Comparison of ENCODE assay signal across 14 cellular contexts in genomic region chr13:29964181-29964845, GRCh38.
"Had no signal": no experiment of that assay in that cellular context is flagged by ENCODE, and none has a peak within 500 bp of the region (broad histone marks: within the 10 kb centered on the region; RNA-seq: fewer than 3 reads in every experiment).

No MANE protein-coding gene starts in this region.

- H3K9me3 ChIP-seq: thyroid gland had no signal

- H3K27me3 ChIP-seq: ascending aorta, breast epithelium, thyroid gland had no signal

- DNase-seq: activated CD4-positive, alpha-beta T cell treated with anti-CD3 and anti-CD28 coated beads, Interleukin-2, amount 50 U/mL, for 4 hours; activated naive CD4-positive, alpha-beta T cell treated with Interleukin-2 at 50 U/mL for 16 hours; activated T-cell treated with anti-CD3 and anti-CD28 coated beads for 4 hours; dermis blood vessel endothelial cell; heart left ventricle; immature natural killer cell; occipital lobe; thyroid gland had no signal

- H3K4me1 ChIP-seq: ascending aorta, breast epithelium, heart left ventricle, thyroid gland had no signal

- H3K4me3 Mint-ChIP-seq: activated T-helper 17 cell treated with anti-CD3 and anti-CD28 coated beads, Interleukin-2, amount 50 U/mL, for 72 hours; immature natural killer cell; natural killer cell treated with Interleukin-12 subunit alpha and Interleukin-12 subunit beta and Interleukin-15 and Interleukin-18, amount 100 ng/mL, for 72 hours; stimulated activated memory B cell treated with anti-CD40 and anti-IgM and Interleukin-4, amounts not matched to agents 10 μg/mL and 1 μg/mL and 100 μg/mL, for 72 hours had no signal

- H3K9me3 Mint-ChIP-seq: activated T-helper 17 cell treated with anti-CD3 and anti-CD28 coated beads, Interleukin-2, amount 50 U/mL, for 72 hours; natural killer cell treated with Interleukin-12 subunit alpha and Interleukin-12 subunit beta and Interleukin-15 and Interleukin-18, amount 100 ng/mL, for 72 hours had no signal

- H3K27ac Mint-ChIP-seq: activated T-helper 17 cell treated with anti-CD3 and anti-CD28 coated beads, Interleukin-2, amount 50 U/mL, for 72 hours; immature natural killer cell; natural killer cell treated with Interleukin-12 subunit alpha and Interleukin-12 subunit beta and Interleukin-15 and Interleukin-18, amount 100 ng/mL, for 72 hours; stimulated activated memory B cell treated with anti-CD40 and anti-IgM and Interleukin-4, amounts not matched to agents 10 μg/mL and 1 μg/mL and 100 μg/mL, for 72 hours had no signal

- H3K4me3 ChIP-seq: ascending aorta, breast epithelium, heart left ventricle, thyroid gland had no signal

- H3K27me3 Mint-ChIP-seq: activated T-helper 17 cell treated with anti-CD3 and anti-CD28 coated beads, Interleukin-2, amount 50 U/mL, for 72 hours had no signal

- H3K4me1 Mint-ChIP-seq: immature natural killer cell; stimulated activated memory B cell treated with anti-CD40 and anti-IgM and Interleukin-4, amounts not matched to agents 10 μg/mL and 1 μg/mL and 100 μg/mL, for 72 hours had no signal

- H3K27ac ChIP-seq: ascending aorta, breast epithelium, heart left ventricle, thyroid gland had no signal

- ATAC-seq: activated CD4-positive, CD25-positive, alpha-beta regulatory T cell treated with anti-CD3 and anti-CD28 coated beads, Interleukin-2, amount 50 U/mL, for 24 hours; activated T-helper 17 cell treated with anti-CD3 and anti-CD28 coated beads, Interleukin-2, amount 50 U/mL, for 72 hours; heart left ventricle; natural killer cell treated with Interleukin-12 subunit alpha and Interleukin-12 subunit beta and Interleukin-15 and Interleukin-18, amount 100 ng/mL, for 72 hours; stimulated activated memory B cell treated with anti-CD40 and anti-IgM and Interleukin-4, amounts not matched to agents 10 μg/mL and 1 μg/mL and 100 μg/mL, for 72 hours had no signal

- H3K36me3 ChIP-seq: ascending aorta, breast epithelium, heart left ventricle, thyroid gland had no signal
